9 cellular contexts compared by ENCODE assay signal in genomic region chr15:60006808-60007346, GRCh38. TPM values are rescaled to one million over a fixed set of nuclear protein-coding genes. Genes with fewer than 3 reads are reported as not detected.
A peak's percentile ranks its signal among the peaks of the same experiment; 100 is the strongest.
DNase-seq lines count a peak whose midpoint lies in the region; ATAC-seq and TF ChIP-seq lines count a peak whose summit lies in the region.
"Had no signal": no experiment of that assay in that cellular context is flagged by ENCODE, and none has a peak within 500 bp of the region (broad histone marks: within the 10 kb centered on the region; RNA-seq: fewer than 3 reads in every experiment).

No MANE protein-coding gene starts in this region.

- H3K27ac Mint-ChIP-seq in chondrocyte (ENCODE audit: unreplicated experiment) (no peak overlapping the region), nephron (no peak overlapping the region)

- H3K4me3 Mint-ChIP-seq in chondrocyte (ENCODE audit: unreplicated experiment) (peak overlapping the region; percentile 55), nephron (peak overlapping the region; percentile 78 to 84 (median 81))

- no peak for ATAC-seq in HG02623 (IDR thresholded peaks at IDR 0.05; ENCODE audit: unreplicated experiment)

- H3K27ac ChIP-seq in C4-2B = peak overlapping the region; percentile 74

- H3K27me3 Mint-ChIP-seq in chondrocyte (ENCODE audit: low read depth) (peaks cover 86% of the 10 kb centered on the region), nephron (ENCODE audit: low read depth) (peaks cover 100% of the 10 kb centered on the region)

- DNase-seq in LoVo (ENCODE audit: low spot score) (peak; percentile 12), chondrocyte (ENCODE audit: low spot score) (no peak), D341Med (ENCODE audit: low spot score) (no peak)
- no peak for DNase-seq in stimulated activated CD4-positive, alpha-beta T cell treated with anti-CD3 and anti-CD28 coated beads, Interleukin-4, amount 100 ng/mL, for 1 hour
- no peak for DNase-seq in stimulated activated CD4-positive, alpha-beta T cell treated with anti-CD3 and anti-CD28 coated beads, Interleukin-2, amount 100 ng/mL, for 24 hours

- H3K4me1 Mint-ChIP-seq in chondrocyte (ENCODE audit: low read depth) (peaks cover 23% of the 10 kb centered on the region), nephron (peaks cover 26% of the 10 kb centered on the region)

- no peaks in the 10 kb centered on the region for H3K36me3 Mint-ChIP-seq in chondrocyte (ENCODE audit: low read depth)
- no peaks in the 10 kb centered on the region for H3K36me3 Mint-ChIP-seq in nephron (ENCODE audit: low read depth)

- TF ChIP-seq CTCF in C4-2B (conservative IDR thresholded peaks at IDR 0.05) (no peak), chondrocyte (IDR thresholded peaks at IDR 0.05) (no peak), nephron (IDR thresholded peaks at IDR 0.05; ENCODE audit: unreplicated experiment in 3 of 3) (no peak)

- H3K9me3 Mint-ChIP-seq in chondrocyte (ENCODE audit: low read depth) (no peaks in the 10 kb centered on the region), nephron (no peaks in the 10 kb centered on the region)

RNA-seq across cellular contexts. Expression of gene FOXB1, which starts 2.8 kb away (rescaled TPM):
- not detected in 3 replicates for total RNA-seq in chondrocyte
- total RNA-seq: dermis microvascular lymphatic vessel endothelial cell had no signal
